ENCODE assay signal across 13 cellular contexts in the genomic region with DNA sequence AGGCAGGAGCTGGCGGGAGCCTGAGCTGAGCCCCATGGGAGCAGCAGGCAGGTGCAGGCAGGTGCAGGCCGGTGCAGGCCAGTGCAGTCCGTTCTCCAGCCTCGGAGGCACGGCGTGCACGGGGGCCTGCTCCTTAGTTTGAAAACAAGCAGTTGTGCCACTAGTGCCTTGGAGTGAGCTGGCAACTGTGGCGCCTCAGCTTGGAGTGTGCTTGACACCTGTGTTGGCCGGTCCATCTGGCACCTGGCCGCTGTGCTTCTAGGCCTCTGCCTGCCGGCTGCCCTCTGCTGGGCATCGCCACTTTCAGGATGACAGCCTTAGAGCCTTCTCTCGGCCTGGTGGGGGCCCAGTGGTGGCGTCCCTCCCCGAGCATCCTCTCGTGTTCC. TPM values are rescaled to one million over a fixed set of nuclear protein-coding genes. Genes with fewer than 3 reads are reported as not detected.
DNase-seq lines count a peak whose midpoint lies in the region; ATAC-seq, FAIRE-seq and TF ChIP-seq lines count a peak whose summit lies in the region.
"Had no signal": no experiment of that assay in that cellular context is flagged by ENCODE, and none has a peak within 500 bp of the region (broad histone marks: within the 10 kb centered on the region; RNA-seq: fewer than 3 reads in every experiment).

No MANE protein-coding gene starts in this region.

- 80% methylated on average over 7 of the region's 16 CpGs for WGBS in A549 (ENCODE audit: missing lambda C conversion rate)
- WGBS in mesendoderm (ENCODE audit: extremely low coverage, insufficient coverage, low lambda C conversion rate), result no CpG with 5 or more reads among the region's 16 CpGs

- no peak overlapping the region for H4K8ac ChIP-seq in mesendoderm (ENCODE audit: low read depth, low read length)

- H3K4me2 ChIP-seq in A549 (no peak overlapping the region), keratinocyte (ENCODE audit: control insufficient read depth, extremely low read depth, insufficient read depth, low read depth, low read length) (no peak overlapping the region), mesendoderm (ENCODE audit: low read length) (no peak overlapping the region)

- H3K27me3 ChIP-seq in keratinocyte (ENCODE audit: control insufficient read depth, extremely low read depth, insufficient read depth, low read length), result no peaks in the 10 kb centered on the region
- H3K27me3 ChIP-seq in mesendoderm (ENCODE audit: insufficient read depth, low read length, poor library complexity), result no peaks in the 10 kb centered on the region

- no peak overlapping the region for H3K18ac ChIP-seq in mesendoderm (ENCODE audit: low read length)

- no peak for TF ChIP-seq CTCF in A549 (IDR thresholded peaks at IDR 0.05)
- peak; percentile 86 for TF ChIP-seq CTCF in LNCaP clone FGC (IDR thresholded peaks at IDR 0.05; ENCODE audit: control insufficient read depth, extremely low read depth, insufficient read depth)
- peak; percentile 19; the same call in 1 of the 2 replicates for TF ChIP-seq CTCF in VCaP (conservative IDR thresholded peaks at IDR 0.05)
- TF ChIP-seq CTCF in keratinocyte (optimal IDR thresholded peaks at IDR 0.05 in 1 of 3, IDR thresholded peaks at IDR 0.05 in 1 of 3, conservative IDR thresholded peaks at IDR 0.05 in 1 of 3; ENCODE audit: extremely low read depth in 1 of 3, insufficient read depth in 2 of 3, low read length in 3 of 3), result peak in 2 of 3 experiments; percentile 36 to 54

- DNase-seq in A549 (ENCODE audit: low read depth in 1 of 2, low spot score in 1 of 2), result peak in 1 of 2 experiments; percentile 14
- DNase-seq in LNCaP clone FGC (ENCODE audit: low read depth), result peak; percentile 68
- DNase-seq in keratinocyte (ENCODE audit: low read depth, low spot score), result no peak
- DNase-seq in mesendoderm, result no peak
- no peak for DNase-seq in dedifferentiated amniotic fluid mesenchymal stem cell (ENCODE audit: extremely low spot score)
- no peak for DNase-seq in T-helper 1 cell
- DNase-seq: anterior cingulate cortex, NCI-H1930 had no signal

- POLR2A ChIA-PET in A549 (lab: Yijun Ruan, JAX), result no interaction called here

- no peak overlapping the region for H2BK120ac ChIP-seq in mesendoderm (ENCODE audit: low read depth, low read length)

- H2BK5ac ChIP-seq in mesendoderm (ENCODE audit: low read length), result no peak overlapping the region

- H3K23ac ChIP-seq in mesendoderm (ENCODE audit: low read length), result no peak overlapping the region

- no peak for TF ChIP-seq RAD21 in A549 (conservative IDR thresholded peaks at IDR 0.05 in 1 of 2, IDR thresholded peaks at IDR 0.05 in 1 of 2)

- no peak overlapping the region for H3K4ac ChIP-seq in mesendoderm (ENCODE audit: low read depth, low read length)

- FAIRE-seq in A549 (lab: Jason Lieb, UNC) (no peak), keratinocyte (lab: Jason Lieb, UNC) (no peak)
- FAIRE-seq: islet of Langerhans had no signal

- H3K56ac ChIP-seq in mesendoderm (ENCODE audit: low read length), result no peak overlapping the region

- CTCF ChIA-PET in A549 (lab: Yijun Ruan, JAX), result interaction anchor here (1.4 kb wide), 1 partner anchor 103 kb away, joined by 4 read pairs; no protein-coding TSS in a partner anchor

- H3K79me1 ChIP-seq in mesendoderm (ENCODE audit: low read length), result peaks cover 2% of the 10 kb centered on the region

- no peaks in the 10 kb centered on the region for H4K20me1 ChIP-seq in keratinocyte (ENCODE audit: control insufficient read depth, extremely low read depth, insufficient read depth, low read length)

- no peak for TF ChIP-seq EP300 in A549 (IDR thresholded peaks at IDR 0.05)

- no peak overlapping the region for H2BK15ac ChIP-seq in mesendoderm (replicated peaks; ENCODE audit: low read depth)

- H3K27ac ChIP-seq in A549 (peak overlapping the region; percentile 40 to 69; a peak in 4 of 6 replicates), VCaP (peak overlapping the region; percentile 22; the same call in 1 of the 2 replicates), keratinocyte (ENCODE audit: control insufficient read depth, insufficient read depth, low read length) (no peak overlapping the region), mesendoderm (ENCODE audit: low read depth, low read length) (no peak overlapping the region)
- H3K27ac ChIP-seq: HL-60, thoracic aorta had no signal

- no peak for TF ChIP-seq POLR2A in A549 (IDR thresholded peaks at IDR 0.05; ENCODE audit: low read length)

- H3K9ac ChIP-seq in keratinocyte (ENCODE audit: control insufficient read depth, extremely low read depth, insufficient read depth, low read length) (no peak overlapping the region), mesendoderm (ENCODE audit: low read length) (no peak overlapping the region)

- H3K36me3 ChIP-seq in keratinocyte (ENCODE audit: control insufficient read depth in 2 of 2, extremely low read depth in 1 of 2, insufficient read depth in 2 of 2, low read length in 2 of 2) (no peaks in the 10 kb centered on the region), mesendoderm (ENCODE audit: control insufficient read depth, insufficient read depth, low read length) (no peaks in the 10 kb centered on the region)
- H3K36me3 ChIP-seq: thoracic aorta had no signal

- no peaks in the 10 kb centered on the region for H3K79me2 ChIP-seq in keratinocyte (ENCODE audit: control insufficient read depth, insufficient read depth, low read length)
- H3K79me2 ChIP-seq in mesendoderm (ENCODE audit: control insufficient read depth, insufficient read depth, low read length), result no peaks in the 10 kb centered on the region

- H4K5ac ChIP-seq in mesendoderm (ENCODE audit: low read length), result no peak overlapping the region

- no peaks in the 10 kb centered on the region for H3K9me1 ChIP-seq in keratinocyte (ENCODE audit: control insufficient read depth, extremely low read depth, insufficient read depth, low read length)

- H3K4me1 ChIP-seq in A549 (peaks cover 28% of the 10 kb centered on the region), keratinocyte (ENCODE audit: control insufficient read depth, extremely low read depth, insufficient read depth, low read length) (no peaks in the 10 kb centered on the region), mesendoderm (ENCODE audit: control insufficient read depth, low read depth, low read length) (no peaks in the 10 kb centered on the region)

- H3K4me3 ChIP-seq in A549 (no peak overlapping the region), LNCaP clone FGC (ENCODE audit: low read depth, low read length) (no peak overlapping the region), keratinocyte (ENCODE audit: control insufficient read depth in 2 of 3, extremely low read depth in 1 of 3, insufficient read depth in 2 of 3, low read depth in 1 of 3, low read length in 3 of 3) (no peak overlapping the region), mesendoderm (ENCODE audit: low read length) (no peak overlapping the region)
- H3K4me3 ChIP-seq: thoracic aorta had no signal

- ATAC-seq in A549 (peak in 1 of 2 experiments; percentile 58; a peak in 3 of 6 replicates), GM19395 (IDR thresholded peaks at IDR 0.05; ENCODE audit: unreplicated experiment) (no peak)

- H3K9me3 ChIP-seq in A549 (no peaks in the 10 kb centered on the region), keratinocyte (ENCODE audit: control insufficient read depth, low read depth, low read length) (no peaks in the 10 kb centered on the region)
- H3K9me3 ChIP-seq: thoracic aorta had no signal

- H2AK5ac ChIP-seq in mesendoderm (ENCODE audit: low read length), result no peak overlapping the region

- H2AFZ ChIP-seq in keratinocyte (ENCODE audit: control insufficient read depth, low read length), result no peak overlapping the region

- dilution Hi-C loops in keratinocyte (cut with MboI; ENCODE audit: extremely low pct_ligation_motif_present, low sequenced_read_pairs), result no loop called here

TF ChIP-seq in A549, 52 proteins besides CTCF, POLR2A, EP300 and RAD21 (continues in another document):
- TF ChIP-seq EHMT2 (IDR thresholded peaks at IDR 0.05; ENCODE audit: low read depth), result no peak
- TF ChIP-seq PHF8 (IDR thresholded peaks at IDR 0.05; ENCODE audit: borderline replicate concordance, low read depth), result no peak
- no peak for TF ChIP-seq ESRRA (IDR thresholded peaks at IDR 0.05; ENCODE audit: borderline replicate concordance, low read length)
- no peak for TF ChIP-seq CBX8 (IDR thresholded peaks at IDR 0.05)
- TF ChIP-seq, protein P1, sequence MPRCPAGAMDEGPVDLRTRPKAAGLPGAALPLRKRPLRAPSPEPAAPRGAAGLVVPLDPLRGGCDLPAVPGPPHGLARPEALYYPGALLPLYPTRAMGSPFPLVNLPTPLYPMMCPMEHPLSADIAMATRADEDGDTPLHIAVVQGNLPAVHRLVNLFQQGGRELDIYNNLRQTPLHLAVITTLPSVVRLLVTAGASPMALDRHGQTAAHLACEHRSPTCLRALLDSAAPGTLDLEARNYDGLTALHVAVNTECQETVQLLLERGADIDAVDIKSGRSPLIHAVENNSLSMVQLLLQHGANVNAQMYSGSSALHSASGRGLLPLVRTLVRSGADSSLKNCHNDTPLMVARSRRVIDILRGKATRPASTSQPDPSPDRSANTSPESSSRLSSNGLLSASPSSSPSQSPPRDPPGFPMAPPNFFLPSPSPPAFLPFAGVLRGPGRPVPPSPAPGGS (IDR thresholded peaks at IDR 0.05), result no peak
- TF ChIP-seq, protein P2, sequence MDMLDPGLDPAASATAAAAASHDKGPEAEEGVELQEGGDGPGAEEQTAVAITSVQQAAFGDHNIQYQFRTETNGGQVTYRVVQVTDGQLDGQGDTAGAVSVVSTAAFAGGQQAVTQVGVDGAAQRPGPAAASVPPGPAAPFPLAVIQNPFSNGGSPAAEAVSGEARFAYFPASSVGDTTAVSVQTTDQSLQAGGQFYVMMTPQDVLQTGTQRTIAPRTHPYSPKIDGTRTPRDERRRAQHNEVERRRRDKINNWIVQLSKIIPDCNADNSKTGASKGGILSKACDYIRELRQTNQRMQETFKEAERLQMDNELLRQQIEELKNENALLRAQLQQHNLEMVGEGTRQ (IDR thresholded peaks at IDR 0.05), result no peak
- no peak for TF ChIP-seq FOSL2 (IDR thresholded peaks at IDR 0.05)
- no peak for TF ChIP-seq FOSL2 (CRISPR knock-in tag; IDR thresholded peaks at IDR 0.05)

RNA-seq across cellular contexts. Expression of a gene that starts 47.9 kb away (rescaled TPM):
- 7.4 and 8.0 TPM in 2 replicates for polyA plus RNA-seq in A549 (2011; rRNA removed)
- 8.5 and 10.2 TPM in 2 replicates for polyA plus RNA-seq in A549 (2012; cell fraction: cytosol; rRNA removed)
- polyA plus RNA-seq in A549 (2012; cell fraction: nucleus; rRNA removed), result 19.7 and 25.3 TPM in 2 replicates
- 8.1 to 9.6 TPM (median 8.9 TPM) in 3 replicates for polyA plus RNA-seq in A549 (2017; fragmentation: RNase III; extraction: RNeasy Plus Mini Kit Qiagen cat#74134 plus additional on column Dnase treatment)
- polyA minus RNA-seq in A549 (2011; rRNA and poly(A)+ RNA removed), result 7.0 and 12.3 TPM in 2 replicates
- 25.2 to 43.6 TPM (median 34.0 TPM) in 3 replicates for polyA plus RNA-seq in keratinocyte
- 30.3 TPM for polyA plus RNA-seq in keratinocyte (2011; ENCODE audit: low read depth)
- 16.7 and 31.8 TPM in 2 replicates for polyA plus RNA-seq in keratinocyte (2011; cell fraction: cytosol; rRNA removed)
- polyA plus RNA-seq in keratinocyte (2011; cell fraction: nucleus; rRNA removed), result 65.7 and 72.3 TPM in 2 replicates
- polyA plus RNA-seq in keratinocyte (2012; ENCODE audit: low replicate concordance), result 52.5 and 56.8 TPM in 2 replicates
- 28.3 to 64.5 TPM (median 33.2 TPM) in 3 replicates for polyA minus RNA-seq in keratinocyte
- polyA minus RNA-seq in keratinocyte (2011; cell fraction: cytosol; rRNA and poly(A)+ RNA removed), result 60.2 TPM
- polyA minus RNA-seq in keratinocyte (2011; cell fraction: nucleus; rRNA and poly(A)+ RNA removed), result 46.2 and 130 TPM in 2 replicates
- polyA plus RNA-seq in mesendoderm (2013, experiment 1 of 2), result 7.8 TPM
- polyA plus RNA-seq in mesendoderm (2013, experiment 2 of 2), result 8.4 TPM

Comparison
In these comparisons a context has a peak if more than half of its experiments do, and no peak if none do; other contexts are left out.
1. H3K27ac ChIP-seq: peak in A549 (2 of 2) and VCaP (single experiment); none in keratinocyte (single experiment) and mesendoderm (single experiment).